14 cellular contexts compared by ENCODE assay signal in genomic region chr14:99619873-99620834, GRCh38. TPM values are rescaled to one million over a fixed set of nuclear protein-coding genes. Genes with fewer than 3 reads are reported as not detected.
DNase-seq lines count a peak whose midpoint lies in the region; ATAC-seq and TF ChIP-seq lines count a peak whose summit lies in the region.
"Had no signal": no experiment of that assay in that cellular context is flagged by ENCODE, and none has a peak within 500 bp of the region (broad histone marks: within the 10 kb centered on the region; RNA-seq: fewer than 3 reads in every experiment).

No MANE protein-coding gene starts in this region.

- peak overlapping the region in 1 of 2 experiments; percentile 7 for H3K4ac ChIP-seq in mesenchymal stem cell (ENCODE audit: low read depth in 1 of 2, low read length in 2 of 2)

- H3K79me1 ChIP-seq in mesenchymal stem cell (replicated peaks; ENCODE audit: low read length, poor library complexity, severe bottlenecking), result no peaks in the 10 kb centered on the region

- H3K4me3 ChIP-seq in BLaER1 (no peak overlapping the region), mesenchymal stem cell (ENCODE audit: insufficient read depth in 1 of 2, low read depth in 1 of 2, low read length in 2 of 2) (no peak overlapping the region)
- H3K4me3 ChIP-seq: K562, tibial nerve had no signal

- H3K9me3 Mint-ChIP-seq in HFFc6, result no peaks in the 10 kb centered on the region
- H3K9me3 Mint-ChIP-seq in nephron progenitor cell, result no peaks in the 10 kb centered on the region

- no peak for TF ChIP-seq CTCF in HFFc6 (IDR thresholded peaks at IDR 0.05)
- TF ChIP-seq CTCF in nephron progenitor cell (IDR thresholded peaks at IDR 0.05), result no peak

- peak overlapping the region; percentile 54 for H2AK5ac ChIP-seq in mesenchymal stem cell (ENCODE audit: low read length, severe bottlenecking)

- H3K4me3 Mint-ChIP-seq in HFFc6 (no peak overlapping the region), nephron progenitor cell (no peak overlapping the region)

- H3K36me3 ChIP-seq in BLaER1 (no peaks in the 10 kb centered on the region), mesenchymal stem cell (ENCODE audit: control insufficient read depth in 1 of 2, insufficient read depth in 2 of 2, low read depth in 1 of 2, low read length in 2 of 2) (no peaks in the 10 kb centered on the region)
- H3K36me3 ChIP-seq: tibial nerve had no signal

- peak overlapping the region; percentile 28 for H4K91ac ChIP-seq in mesenchymal stem cell (ENCODE audit: low read length)

- WGBS in mesenchymal stem cell, result 33% methylated on average over 12 of the region's 13 CpGs

- H2BK12ac ChIP-seq in mesenchymal stem cell (ENCODE audit: low read length in 2 of 2), result peak overlapping the region in 1 of 2 experiments; percentile 59

- peaks cover 20% of the 10 kb centered on the region; the same call in 1 of the 2 replicates for H4K20me1 ChIP-seq in BLaER1

- H4K8ac ChIP-seq in mesenchymal stem cell (ENCODE audit: low read length), result peak overlapping the region; percentile 70

- H2AFZ ChIP-seq in mesenchymal stem cell (ENCODE audit: low read depth, low read length), result peak overlapping the region; percentile 18

- H3K4me1 ChIP-seq in BLaER1 (peaks cover 55% of the 10 kb centered on the region), mesenchymal stem cell (ENCODE audit: control insufficient read depth, insufficient read depth, low read depth, low read length) (peaks cover 20% of the 10 kb centered on the region)

- H3K18ac ChIP-seq in mesenchymal stem cell (ENCODE audit: low read depth in 1 of 2, low read length in 2 of 2), result peak overlapping the region in 1 of 2 experiments; percentile 41

- no peak overlapping the region for H3K23ac ChIP-seq in mesenchymal stem cell (ENCODE audit: low read length in 2 of 2)

- peaks cover 53% of the 10 kb centered on the region for H3K4me1 Mint-ChIP-seq in HFFc6 (ENCODE audit: low read depth)
- peaks cover 46% of the 10 kb centered on the region for H3K4me1 Mint-ChIP-seq in nephron progenitor cell

- ATAC-seq in HG03045 (IDR thresholded peaks at IDR 0.05; ENCODE audit: unreplicated experiment), result no peak

- H2BK5ac ChIP-seq in mesenchymal stem cell (ENCODE audit: low read depth, low read length, poor library complexity, severe bottlenecking), result no peak overlapping the region

- H3K27ac Mint-ChIP-seq in HFFc6 (peak overlapping the region; percentile 87), nephron progenitor cell (no peak overlapping the region)

- H3K14ac ChIP-seq in mesenchymal stem cell (ENCODE audit: low read length in 2 of 2), result no peak overlapping the region

- no peaks in the 10 kb centered on the region for H3K36me3 Mint-ChIP-seq in HFFc6 (ENCODE audit: low read depth)
- no peaks in the 10 kb centered on the region for H3K36me3 Mint-ChIP-seq in nephron progenitor cell (ENCODE audit: low read depth)

- H3K27ac ChIP-seq in BLaER1 (0 out of 2 replicates have a peak overlapping the region, but pooled peaks have one; percentile 10), mesenchymal stem cell (ENCODE audit: low read length, poor library complexity, severe bottlenecking) (no peak overlapping the region)

- H3K9me3 ChIP-seq in BLaER1 (no peaks in the 10 kb centered on the region), mesenchymal stem cell (ENCODE audit: control insufficient read depth, low read length) (no peaks in the 10 kb centered on the region)
- H3K9me3 ChIP-seq: tibial nerve had no signal

- H3K9ac ChIP-seq in BLaER1, result peak overlapping the region; percentile 35; the same call in 1 of the 2 replicates
- no peak overlapping the region for H3K9ac ChIP-seq in mesenchymal stem cell (ENCODE audit: low read length)

- H3K4me2 ChIP-seq in BLaER1, result peak overlapping the region; percentile 79
- no peak overlapping the region for H3K4me2 ChIP-seq in mesenchymal stem cell (ENCODE audit: low read length, poor library complexity, severe bottlenecking)

- peaks cover 3% of the 10 kb centered on the region for H3K27me3 Mint-ChIP-seq in HFFc6 (ENCODE audit: insufficient read depth)
- peaks cover 7% of the 10 kb centered on the region for H3K27me3 Mint-ChIP-seq in nephron progenitor cell (ENCODE audit: low read depth, poor library complexity)

- DNase-seq in HFFc6, result peak; percentile 45
- DNase-seq in dermis microvascular lymphatic vessel endothelial cell (ENCODE audit: low read depth in 2 of 2), result peak; percentile 74 to 90
- DNase-seq in mesenchymal stem cell, result peak; percentile 56
- no peak for DNase-seq in DMS 273 (lab: John Stamatoyannopoulos, UW; ENCODE audit: unreplicated experiment)
- no peak for DNase-seq in SIG-M5 treated with dmso at 0.1 percent for 504 hours (lab: John Stamatoyannopoulos, UW; ENCODE audit: unreplicated experiment)
- no peak for DNase-seq in nephron progenitor cell
- DNase-seq: activated T-cell treated with anti-CD3 and anti-CD28 coated beads for 4 hours; NCI-H446 treated with DMSO at 0.1 percent for 48 hours; stimulated activated CD4-positive, alpha-beta T cell treated with anti-CD3 and anti-CD28 coated beads, Interleukin-4, amount 100 ng/mL, for 4 hours had no signal

- H3K27me3 ChIP-seq in BLaER1, result no peaks in the 10 kb centered on the region
- H3K27me3 ChIP-seq in mesenchymal stem cell (ENCODE audit: control insufficient read depth in 1 of 2, insufficient read depth in 1 of 2, low read length in 2 of 2), result peaks cover 0 to 58% of the 10 kb centered on the region in 2 experiments

- H2BK120ac ChIP-seq in mesenchymal stem cell (ENCODE audit: low read depth, low read length), result peak overlapping the region; percentile 27

- H2BK15ac ChIP-seq in mesenchymal stem cell (ENCODE audit: low read depth, poor library complexity, severe bottlenecking), result peak overlapping the region; percentile 7

RNA-seq across cellular contexts. Expression of gene CCDC85C, which starts 16.1 kb away (rescaled TPM):
- total RNA-seq in HFFc6 (2021; fragmentation: NEBNext Ultra II Directional; extraction: Animal tissue kit (Norgen Biotek cat#: 25700)), result 10 to 100 TPM; 31.3 to 41.4 (median 34.3) TPM
- 5.5 and 5.7 TPM in 2 replicates for total RNA-seq in dermis microvascular lymphatic vessel endothelial cell
- 1.1 TPM for polyA plus RNA-seq in mesenchymal stem cell (2013, experiment 1 of 2)
- polyA plus RNA-seq in mesenchymal stem cell (2013, experiment 2 of 2), result 1.2 TPM

RNA-seq across cellular contexts. Expression of gene HHIPL1, which starts 24.8 kb away (rescaled TPM):
- total RNA-seq in HFFc6 (2021; fragmentation: NEBNext Ultra II Directional; extraction: Animal tissue kit (Norgen Biotek cat#: 25700)), result 1 to 10 TPM in 5 of 6 experiments, under 1 TPM in 1; 0.99 to 2.8 (median 1.3) TPM
- total RNA-seq in dermis microvascular lymphatic vessel endothelial cell, result 1.4 and 2.3 TPM in 2 replicates
- polyA plus RNA-seq in mesenchymal stem cell (2013, experiment 1 of 2), result 0.48 TPM
- polyA plus RNA-seq in mesenchymal stem cell (2013, experiment 2 of 2), result 0.58 TPM
- total RNA-seq: K562; T-helper 2 cell treated with Interferon-gamma antibody and Interleukin-4, amounts not matched to agents 100 ng/mL and 5 ng/mL, for 36 hours had no signal
- polyA plus RNA-seq: K562 had no signal

Comparison
In these comparisons a context has a peak if more than half of its experiments do, and no peak if none do; other contexts are left out.
1. DNase-seq: peak in HFFc6 (single experiment), dermis microvascular lymphatic vessel endothelial cell (2 of 2) and mesenchymal stem cell (single experiment); none in DMS 273 (single experiment), SIG-M5 treated with dmso at 0.1 percent for 504 hours (single experiment) and nephron progenitor cell (single experiment).